In the genomic region with DNA sequence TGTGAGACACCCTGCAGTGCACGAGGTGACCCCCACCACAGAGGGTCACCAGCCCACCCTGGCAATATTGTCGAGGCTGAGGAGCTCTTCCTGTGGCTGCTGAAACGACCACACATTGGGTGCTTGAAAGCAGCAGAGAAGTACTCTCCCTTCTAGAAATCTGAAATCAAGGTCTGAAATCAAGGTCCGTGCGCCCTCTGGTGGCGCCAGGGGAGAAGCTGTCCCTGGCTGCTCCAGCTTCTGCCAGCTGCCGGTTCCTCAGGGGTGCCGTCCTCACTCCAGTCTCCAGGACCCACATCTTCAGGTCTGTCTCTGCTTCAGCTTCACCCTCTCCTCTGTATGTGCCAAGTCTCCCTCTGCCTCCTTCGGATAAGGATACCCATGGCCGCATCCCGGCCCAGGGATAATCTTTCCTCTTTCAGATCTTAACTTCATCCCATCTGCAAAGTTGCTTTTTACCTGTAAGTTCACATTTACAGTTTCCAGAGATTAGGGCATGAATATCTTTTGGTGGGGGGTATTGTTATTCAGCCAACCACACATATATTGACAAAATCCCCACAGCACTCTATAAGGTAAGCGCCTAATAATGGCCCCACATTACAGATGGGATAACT, we compare ENCODE assay signal across 8 cellular contexts.
DNase-seq lines count a peak whose midpoint lies in the region; ATAC-seq and TF ChIP-seq lines count a peak whose summit lies in the region.

No MANE protein-coding gene starts in this region.

- H3K36me3 ChIP-seq in CD8-positive, alpha-beta T cell (ENCODE audit: insufficient read depth, low read length): no peaks in the 10 kb centered on the region

- peak; percentile 36 for ATAC-seq in CD8-positive, alpha-beta T cell
- ATAC-seq in HG02981 (IDR thresholded peaks at IDR 0.05; ENCODE audit: unreplicated experiment) (peak; percentile 47), GM18907 (IDR thresholded peaks at IDR 0.05; ENCODE audit: unreplicated experiment) (no peak)
- ATAC-seq in activated CD8-positive, alpha-beta T cell treated with anti-CD3 and anti-CD28 coated beads for 36 hours: peak; percentile 61

- no peaks in the 10 kb centered on the region for H3K36me3 Mint-ChIP-seq in CD8-positive, alpha-beta T cell
- H3K36me3 Mint-ChIP-seq in activated CD8-positive, alpha-beta T cell treated with anti-CD3 and anti-CD28 coated beads for 36 hours (ENCODE audit: low read depth): no peaks in the 10 kb centered on the region

- H3K27me3 Mint-ChIP-seq in CD8-positive, alpha-beta T cell (ENCODE audit: low read depth): peaks cover 21% of the 10 kb centered on the region
- H3K27me3 Mint-ChIP-seq in activated CD8-positive, alpha-beta T cell treated with anti-CD3 and anti-CD28 coated beads for 36 hours: peaks cover 23% of the 10 kb centered on the region

- peak; percentile 80 for TF ChIP-seq CTCF in CD8-positive, alpha-beta T cell (IDR thresholded peaks at IDR 0.05)
- peak; percentile 88 for TF ChIP-seq CTCF in activated CD8-positive, alpha-beta T cell treated with anti-CD3 and anti-CD28 coated beads for 36 hours (IDR thresholded peaks at IDR 0.05)

- H3K9me3 ChIP-seq in CD8-positive, alpha-beta T cell (ENCODE audit: low read length): no peaks in the 10 kb centered on the region

- H3K27me3 ChIP-seq in CD8-positive, alpha-beta T cell (ENCODE audit: insufficient read depth, low read length): no peaks in the 10 kb centered on the region

- intact Hi-C loops in CD8-positive, alpha-beta T cell (cut with DNase I, micrococcal nuclease): loop anchor here (1.0 to 10.0 kb wide), 4 partner anchors 411 to 849 kb away; no protein-coding TSS in a partner anchor
- intact Hi-C loops in activated CD8-positive, alpha-beta T cell treated with anti-CD3 and anti-CD28 coated beads for 36 hours (cut with micrococcal nuclease): no loop called here

- H3K27ac Mint-ChIP-seq in CD8-positive, alpha-beta T cell: no peak overlapping the region
- H3K27ac Mint-ChIP-seq in activated CD8-positive, alpha-beta T cell treated with anti-CD3 and anti-CD28 coated beads for 36 hours: no peak overlapping the region

- CTCF ChIA-PET in CD8-positive, alpha-beta T cell (lab: Charles Lee): interaction anchor here (0.6 to 3.0 kb wide), 32 partner anchors 9 to 1015 kb away, joined by 3 to 25 read pairs (median 3); a partner anchor contains a TSS
- CTCF ChIA-PET in activated CD8-positive, alpha-beta T cell treated with anti-CD3 and anti-CD28 coated beads for 36 hours (lab: Charles Lee): interaction anchor here (0.6 to 2.5 kb wide), 33 partner anchors 9 to 791 kb away, joined by 3 to 23 read pairs (median 4); a partner anchor contains a TSS

- H3K4me3 ChIP-seq in CD8-positive, alpha-beta T cell (ENCODE audit: low read depth, low read length): no peak overlapping the region

- no peaks in the 10 kb centered on the region for H3K4me1 Mint-ChIP-seq in CD8-positive, alpha-beta T cell (ENCODE audit: low read depth)
- no peaks in the 10 kb centered on the region for H3K4me1 Mint-ChIP-seq in activated CD8-positive, alpha-beta T cell treated with anti-CD3 and anti-CD28 coated beads for 36 hours (ENCODE audit: low read depth)

- POLR2A ChIA-PET in CD8-positive, alpha-beta T cell (lab: Charles Lee): interaction anchor here (1.0 kb wide), 1 partner anchor 626 kb away, joined by 3 read pairs; no protein-coding TSS in a partner anchor
- POLR2A ChIA-PET in activated CD8-positive, alpha-beta T cell treated with anti-CD3 and anti-CD28 coated beads for 36 hours (lab: Charles Lee): interaction anchor here (1.1 kb wide), 1 partner anchor 9 kb away, joined by 3 read pairs; no protein-coding TSS in a partner anchor

- H3K4me3 Mint-ChIP-seq in CD8-positive, alpha-beta T cell: no peak overlapping the region
- no peak overlapping the region for H3K4me3 Mint-ChIP-seq in activated CD8-positive, alpha-beta T cell treated with anti-CD3 and anti-CD28 coated beads for 36 hours

- H3K9me3 Mint-ChIP-seq in CD8-positive, alpha-beta T cell: no peaks in the 10 kb centered on the region
- H3K9me3 Mint-ChIP-seq in activated CD8-positive, alpha-beta T cell treated with anti-CD3 and anti-CD28 coated beads for 36 hours: peaks cover 7% of the 10 kb centered on the region

- DNase-seq in CD8-positive, alpha-beta T cell: peak; percentile 41 to 80 (median 63)
- DNase-seq in NCI-H82 (lab: John Stamatoyannopoulos, UW) (peak; percentile 81), medulla oblongata (ENCODE audit: extremely low spot score) (peak; percentile 84)
- peak; percentile 76 for DNase-seq in activated CD8-positive, alpha-beta T cell treated with anti-CD3 and anti-CD28 coated beads for 36 hours
- DNase-seq in effector CD4-positive, alpha-beta T cell: peak; percentile 46
- peak; percentile 41 for DNase-seq in stimulated activated CD8-positive, alpha-beta memory T cell treated with anti-CD3 and anti-CD28 coated beads, Interleukin-15, amount 100 ng/mL, for 24 hours (ENCODE audit: low read depth)

- H3K27ac ChIP-seq in CD8-positive, alpha-beta T cell (ENCODE audit: low read depth, low read length): no peak overlapping the region

- no peaks in the 10 kb centered on the region for H3K4me1 ChIP-seq in CD8-positive, alpha-beta T cell (ENCODE audit: insufficient read depth, low read length)
